Comparison of ENCODE assay signal across 2 cellular contexts in the genomic region with DNA sequence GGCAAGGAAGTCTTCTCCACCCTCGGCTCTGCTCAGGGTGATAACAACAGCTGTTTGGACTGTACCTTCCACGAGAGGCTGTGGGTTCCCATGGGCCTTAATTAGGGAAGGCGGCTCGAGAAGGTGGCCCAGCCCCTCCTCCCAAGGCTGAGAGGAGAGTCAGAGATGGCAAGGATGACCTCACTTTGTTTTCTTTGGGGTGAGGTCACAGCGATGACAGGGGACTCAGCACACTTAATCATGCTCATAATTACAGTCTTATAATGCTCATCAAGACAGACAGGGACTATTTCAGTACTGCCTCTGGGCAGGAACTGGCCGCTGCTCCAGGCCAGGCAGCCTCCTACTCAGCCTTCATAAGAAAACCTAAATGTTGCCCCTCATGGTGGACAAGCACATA.
A peak's percentile ranks its signal among the peaks of the same experiment; 100 is the strongest.
TF ChIP-seq lines count a peak whose summit lies in the region.

No MANE protein-coding gene starts in this region.

TF ChIP-seq in HEK293, 187 proteins besides CTCF, POLR2A, EP300 and RAD21 (continues in another document):
- TF ChIP-seq ZNF366 (tag by site-specific recombination; conservative IDR thresholded peaks at IDR 0.05), result peak; percentile 35; the same call in 1 of the 2 replicates
- TF ChIP-seq ZNF660 (tag by site-specific recombination; IDR thresholded peaks at IDR 0.05), result 0 out of 2 replicates have a peak, but pooled peaks have one; percentile 69
- no peak for TF ChIP-seq ZNF529 (tag by site-specific recombination; IDR thresholded peaks at IDR 0.05; ENCODE audit: insufficient replicate concordance)
- TF ChIP-seq TRIM28 (IDR thresholded peaks at IDR 0.05; ENCODE audit: borderline replicate concordance, low read length), result no peak
- TF ChIP-seq, protein P1, sequence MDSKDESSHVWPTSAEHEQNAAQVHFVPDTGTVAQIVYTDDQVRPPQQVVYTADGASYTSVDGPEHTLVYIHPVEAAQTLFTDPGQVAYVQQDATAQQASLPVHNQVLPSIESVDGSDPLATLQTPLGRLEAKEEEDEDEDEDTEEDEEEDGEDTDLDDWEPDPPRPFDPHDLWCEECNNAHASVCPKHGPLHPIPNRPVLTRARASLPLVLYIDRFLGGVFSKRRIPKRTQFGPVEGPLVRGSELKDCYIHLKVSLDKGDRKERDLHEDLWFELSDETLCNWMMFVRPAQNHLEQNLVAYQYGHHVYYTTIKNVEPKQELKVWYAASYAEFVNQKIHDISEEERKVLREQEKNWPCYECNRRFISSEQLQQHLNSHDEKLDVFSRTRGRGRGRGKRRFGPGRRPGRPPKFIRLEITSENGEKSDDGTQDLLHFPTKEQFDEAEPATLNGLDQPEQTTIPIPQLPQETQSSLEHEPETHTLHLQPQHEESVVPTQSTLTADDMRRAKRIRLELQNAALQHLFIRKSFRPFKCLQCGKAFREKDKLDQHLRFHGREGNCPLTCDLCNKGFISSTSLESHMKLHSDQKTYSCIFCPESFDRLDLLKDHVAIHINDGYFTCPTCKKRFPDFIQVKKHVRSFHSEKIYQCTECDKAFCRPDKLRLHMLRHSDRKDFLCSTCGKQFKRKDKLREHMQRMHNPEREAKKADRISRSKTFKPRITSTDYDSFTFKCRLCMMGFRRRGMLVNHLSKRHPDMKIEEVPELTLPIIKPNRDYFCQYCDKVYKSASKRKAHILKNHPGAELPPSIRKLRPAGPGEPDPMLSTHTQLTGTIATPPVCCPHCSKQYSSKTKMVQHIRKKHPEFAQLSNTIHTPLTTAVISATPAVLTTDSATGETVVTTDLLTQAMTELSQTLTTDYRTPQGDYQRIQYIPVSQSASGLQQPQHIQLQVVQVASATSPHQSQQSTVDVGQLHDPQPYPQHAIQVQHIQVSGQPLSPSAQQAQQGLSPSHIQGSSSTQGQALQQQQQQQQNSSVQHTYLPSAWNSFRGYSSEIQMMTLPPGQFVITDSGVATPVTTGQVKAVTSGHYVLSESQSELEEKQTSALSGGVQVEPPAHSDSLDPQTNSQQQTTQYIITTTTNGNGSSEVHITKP (tag by site-specific recombination; IDR thresholded peaks at IDR 0.05), result peak; percentile 61; the same call in 1 of the 2 replicates
- TF ChIP-seq, protein P2, sequence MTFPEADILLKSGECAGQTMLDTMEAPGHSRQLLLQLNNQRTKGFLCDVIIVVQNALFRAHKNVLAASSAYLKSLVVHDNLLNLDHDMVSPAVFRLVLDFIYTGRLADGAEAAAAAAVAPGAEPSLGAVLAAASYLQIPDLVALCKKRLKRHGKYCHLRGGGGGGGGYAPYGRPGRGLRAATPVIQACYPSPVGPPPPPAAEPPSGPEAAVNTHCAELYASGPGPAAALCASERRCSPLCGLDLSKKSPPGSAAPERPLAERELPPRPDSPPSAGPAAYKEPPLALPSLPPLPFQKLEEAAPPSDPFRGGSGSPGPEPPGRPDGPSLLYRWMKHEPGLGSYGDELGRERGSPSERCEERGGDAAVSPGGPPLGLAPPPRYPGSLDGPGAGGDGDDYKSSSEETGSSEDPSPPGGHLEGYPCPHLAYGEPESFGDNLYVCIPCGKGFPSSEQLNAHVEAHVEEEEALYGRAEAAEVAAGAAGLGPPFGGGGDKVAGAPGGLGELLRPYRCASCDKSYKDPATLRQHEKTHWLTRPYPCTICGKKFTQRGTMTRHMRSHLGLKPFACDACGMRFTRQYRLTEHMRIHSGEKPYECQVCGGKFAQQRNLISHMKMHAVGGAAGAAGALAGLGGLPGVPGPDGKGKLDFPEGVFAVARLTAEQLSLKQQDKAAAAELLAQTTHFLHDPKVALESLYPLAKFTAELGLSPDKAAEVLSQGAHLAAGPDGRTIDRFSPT (tag by site-specific recombination; IDR thresholded peaks at IDR 0.05), result 0 out of 2 replicates have a peak, but pooled peaks have one; percentile 25
- TF ChIP-seq, protein P3, sequence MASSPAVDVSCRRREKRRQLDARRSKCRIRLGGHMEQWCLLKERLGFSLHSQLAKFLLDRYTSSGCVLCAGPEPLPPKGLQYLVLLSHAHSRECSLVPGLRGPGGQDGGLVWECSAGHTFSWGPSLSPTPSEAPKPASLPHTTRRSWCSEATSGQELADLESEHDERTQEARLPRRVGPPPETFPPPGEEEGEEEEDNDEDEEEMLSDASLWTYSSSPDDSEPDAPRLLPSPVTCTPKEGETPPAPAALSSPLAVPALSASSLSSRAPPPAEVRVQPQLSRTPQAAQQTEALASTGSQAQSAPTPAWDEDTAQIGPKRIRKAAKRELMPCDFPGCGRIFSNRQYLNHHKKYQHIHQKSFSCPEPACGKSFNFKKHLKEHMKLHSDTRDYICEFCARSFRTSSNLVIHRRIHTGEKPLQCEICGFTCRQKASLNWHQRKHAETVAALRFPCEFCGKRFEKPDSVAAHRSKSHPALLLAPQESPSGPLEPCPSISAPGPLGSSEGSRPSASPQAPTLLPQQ (tag by site-specific recombination; IDR thresholded peaks at IDR 0.05), result peak; percentile 50; the same call in 1 of the 2 replicates
- no peak for TF ChIP-seq ZNF121 (tag by site-specific recombination; IDR thresholded peaks at IDR 0.05)
- TF ChIP-seq ZNF184 (tag by site-specific recombination; IDR thresholded peaks at IDR 0.05), result 0 out of 2 replicates have a peak, but pooled peaks have one; percentile 41
- TF ChIP-seq, protein P4, sequence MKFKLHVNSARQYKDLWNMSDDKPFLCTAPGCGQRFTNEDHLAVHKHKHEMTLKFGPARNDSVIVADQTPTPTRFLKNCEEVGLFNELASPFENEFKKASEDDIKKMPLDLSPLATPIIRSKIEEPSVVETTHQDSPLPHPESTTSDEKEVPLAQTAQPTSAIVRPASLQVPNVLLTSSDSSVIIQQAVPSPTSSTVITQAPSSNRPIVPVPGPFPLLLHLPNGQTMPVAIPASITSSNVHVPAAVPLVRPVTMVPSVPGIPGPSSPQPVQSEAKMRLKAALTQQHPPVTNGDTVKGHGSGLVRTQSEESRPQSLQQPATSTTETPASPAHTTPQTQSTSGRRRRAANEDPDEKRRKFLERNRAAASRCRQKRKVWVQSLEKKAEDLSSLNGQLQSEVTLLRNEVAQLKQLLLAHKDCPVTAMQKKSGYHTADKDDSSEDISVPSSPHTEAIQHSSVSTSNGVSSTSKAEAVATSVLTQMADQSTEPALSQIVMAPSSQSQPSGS (tag by site-specific recombination; IDR thresholded peaks at IDR 0.05; ENCODE audit: low read depth), result peak; percentile 70
- TF ChIP-seq SP7 (tag by site-specific recombination; IDR thresholded peaks at IDR 0.05), result peak; percentile 98
- TF ChIP-seq, protein P5, sequence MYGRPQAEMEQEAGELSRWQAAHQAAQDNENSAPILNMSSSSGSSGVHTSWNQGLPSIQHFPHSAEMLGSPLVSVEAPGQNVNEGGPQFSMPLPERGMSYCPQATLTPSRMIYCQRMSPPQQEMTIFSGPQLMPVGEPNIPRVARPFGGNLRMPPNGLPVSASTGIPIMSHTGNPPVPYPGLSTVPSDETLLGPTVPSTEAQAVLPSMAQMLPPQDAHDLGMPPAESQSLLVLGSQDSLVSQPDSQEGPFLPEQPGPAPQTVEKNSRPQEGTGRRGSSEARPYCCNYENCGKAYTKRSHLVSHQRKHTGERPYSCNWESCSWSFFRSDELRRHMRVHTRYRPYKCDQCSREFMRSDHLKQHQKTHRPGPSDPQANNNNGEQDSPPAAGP (tag by site-specific recombination; IDR thresholded peaks at IDR 0.05), result 0 out of 2 replicates have a peak, but pooled peaks have one; percentile 46
- 0 out of 2 replicates have a peak, but pooled peaks have one; percentile 30 for TF ChIP-seq KLF1 (tag by site-specific recombination; IDR thresholded peaks at IDR 0.05)

TF ChIP-seq in K562, 482 proteins besides CTCF, POLR2A, EP300 and RAD21:
- TF ChIP-seq, protein P6, sequence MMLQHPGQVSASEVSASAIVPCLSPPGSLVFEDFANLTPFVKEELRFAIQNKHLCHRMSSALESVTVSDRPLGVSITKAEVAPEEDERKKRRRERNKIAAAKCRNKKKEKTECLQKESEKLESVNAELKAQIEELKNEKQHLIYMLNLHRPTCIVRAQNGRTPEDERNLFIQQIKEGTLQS (IDR thresholded peaks at IDR 0.05), result peak; percentile 44; the same call in 1 of the 2 replicates
- TF ChIP-seq, protein P6 (CRISPR knock-in tag; conservative IDR thresholded peaks at IDR 0.05), result no peak
- TF ChIP-seq DDX20 (tag; IDR thresholded peaks at IDR 0.05; ENCODE audit: low read depth) (no peak), CREM (IDR thresholded peaks at IDR 0.05; ENCODE audit: low read depth) (peak; percentile 48; the same call in 1 of the 2 replicates), ATF7 (IDR thresholded peaks at IDR 0.05) (peak; percentile 15; the same call in 1 of the 2 replicates), POLR3A (IDR thresholded peaks at IDR 0.05; ENCODE audit: borderline replicate concordance, extremely low read depth, insufficient read depth, insufficient read length) (no peak), ETV6 (IDR thresholded peaks at IDR 0.05; ENCODE audit: borderline replicate concordance in 1 of 2, low read depth in 2 of 2, low read length in 1 of 2) (no peak), ETV6 (CRISPR knock-in tag; IDR thresholded peaks at IDR 0.05; ENCODE audit: borderline replicate concordance) (no peak)
- TF ChIP-seq, protein P7, sequence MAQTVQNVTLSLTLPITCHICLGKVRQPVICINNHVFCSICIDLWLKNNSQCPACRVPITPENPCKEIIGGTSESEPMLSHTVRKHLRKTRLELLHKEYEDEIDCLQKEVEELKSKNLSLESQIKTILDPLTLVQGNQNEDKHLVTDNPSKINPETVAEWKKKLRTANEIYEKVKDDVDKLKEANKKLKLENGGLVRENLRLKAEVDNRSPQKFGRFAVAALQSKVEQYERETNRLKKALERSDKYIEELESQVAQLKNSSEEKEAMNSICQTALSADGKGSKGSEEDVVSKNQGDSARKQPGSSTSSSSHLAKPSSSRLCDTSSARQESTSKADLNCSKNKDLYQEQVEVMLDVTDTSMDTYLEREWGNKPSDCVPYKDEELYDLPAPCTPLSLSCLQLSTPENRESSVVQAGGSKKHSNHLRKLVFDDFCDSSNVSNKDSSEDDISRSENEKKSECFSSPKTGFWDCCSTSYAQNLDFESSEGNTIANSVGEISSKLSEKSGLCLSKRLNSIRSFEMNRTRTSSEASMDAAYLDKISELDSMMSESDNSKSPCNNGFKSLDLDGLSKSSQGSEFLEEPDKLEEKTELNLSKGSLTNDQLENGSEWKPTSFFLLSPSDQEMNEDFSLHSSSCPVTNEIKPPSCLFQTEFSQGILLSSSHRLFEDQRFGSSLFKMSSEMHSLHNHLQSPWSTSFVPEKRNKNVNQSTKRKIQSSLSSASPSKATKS (CRISPR knock-in tag; IDR thresholded peaks at IDR 0.05), result no peak
- TF ChIP-seq, protein P8, sequence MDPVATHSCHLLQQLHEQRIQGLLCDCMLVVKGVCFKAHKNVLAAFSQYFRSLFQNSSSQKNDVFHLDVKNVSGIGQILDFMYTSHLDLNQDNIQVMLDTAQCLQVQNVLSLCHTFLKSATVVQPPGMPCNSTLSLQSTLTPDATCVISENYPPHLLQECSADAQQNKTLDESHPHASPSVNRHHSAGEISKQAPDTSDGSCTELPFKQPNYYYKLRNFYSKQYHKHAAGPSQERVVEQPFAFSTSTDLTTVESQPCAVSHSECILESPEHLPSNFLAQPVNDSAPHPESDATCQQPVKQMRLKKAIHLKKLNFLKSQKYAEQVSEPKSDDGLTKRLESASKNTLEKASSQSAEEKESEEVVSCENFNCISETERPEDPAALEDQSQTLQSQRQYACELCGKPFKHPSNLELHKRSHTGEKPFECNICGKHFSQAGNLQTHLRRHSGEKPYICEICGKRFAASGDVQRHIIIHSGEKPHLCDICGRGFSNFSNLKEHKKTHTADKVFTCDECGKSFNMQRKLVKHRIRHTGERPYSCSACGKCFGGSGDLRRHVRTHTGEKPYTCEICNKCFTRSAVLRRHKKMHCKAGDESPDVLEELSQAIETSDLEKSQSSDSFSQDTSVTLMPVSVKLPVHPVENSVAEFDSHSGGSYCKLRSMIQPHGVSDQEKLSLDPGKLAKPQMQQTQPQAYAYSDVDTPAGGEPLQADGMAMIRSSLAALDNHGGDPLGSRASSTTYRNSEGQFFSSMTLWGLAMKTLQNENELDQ (CRISPR knock-in tag; IDR thresholded peaks at IDR 0.05; ENCODE audit: borderline replicate concordance), result no peak
